8 cellular contexts compared by ENCODE assay signal in genomic region chr11:119341222-119342022, GRCh38. TPM values are rescaled to one million over a fixed set of nuclear protein-coding genes. Genes with fewer than 3 reads are reported as not detected.
DNase-seq lines count a peak whose midpoint lies in the region; ATAC-seq and TF ChIP-seq lines count a peak whose summit lies in the region.
"Had no signal": no experiment of that assay in that cellular context is flagged by ENCODE, and none has a peak within 500 bp of the region (broad histone marks: within the 10 kb centered on the region; RNA-seq: fewer than 3 reads in every experiment).

No MANE protein-coding gene starts in this region.

- no peak for TF ChIP-seq POLR2A in right lobe of liver (IDR thresholded peaks at IDR 0.05)
- no peak for TF ChIP-seq POLR2A in upper lobe of left lung (IDR thresholded peaks at IDR 0.05)

- peaks cover 0 to 18% (median 7%) of the 10 kb centered on the region in 4 donors for H3K4me1 ChIP-seq in right lobe of liver
- peaks cover 37 to 52% (median 46%) of the 10 kb centered on the region in 4 donors for H3K4me1 ChIP-seq in upper lobe of left lung

- H3K4me3 Mint-ChIP-seq in activated naive CD8-positive, alpha-beta T cell treated with anti-CD3 and anti-CD28 coated beads, Interleukin-2, amount 10 ng/mL, durations not matched to agents 7 days and 5 days, result peak overlapping the region; percentile 7
- H3K4me3 Mint-ChIP-seq in activated naive CD8-positive, alpha-beta T cell treated with anti-CD3 and anti-CD28 coated beads, Interleukin-2, amount 50 U/mL, for 24 hours, result no peak overlapping the region

- TF ChIP-seq EP300 in upper lobe of left lung (IDR thresholded peaks at IDR 0.05), result no peak

- no peak for DNase-seq in activated naive CD8-positive, alpha-beta T cell treated with anti-CD3 and anti-CD28 coated beads, Interleukin-2, amount 10 ng/mL, durations not matched to agents 7 days and 5 days
- DNase-seq in activated naive CD8-positive, alpha-beta T cell treated with anti-CD3 and anti-CD28 coated beads, Interleukin-2, amount 50 U/mL, for 24 hours, result no peak
- peak in 1 of 3 donors; percentile 43 for DNase-seq in right lobe of liver
- peak in 1 of 2 donors; percentile 60 for DNase-seq in upper lobe of left lung
- no peak for DNase-seq in NCI-H146 (lab: John Stamatoyannopoulos, UW)
- DNase-seq: activated CD4-positive, alpha-beta T cell treated with anti-CD3 and anti-CD28 coated beads, Interleukin-2, amount 50 U/mL, for 48 hours; kidney glomerular epithelial cell had no signal

- H3K4me3 ChIP-seq in right lobe of liver (no peak overlapping the region), upper lobe of left lung (peak overlapping the region in 2 of 4 donors; percentile 65)

- peaks cover 4% of the 10 kb centered on the region for H3K36me3 Mint-ChIP-seq in activated naive CD8-positive, alpha-beta T cell treated with anti-CD3 and anti-CD28 coated beads, Interleukin-2, amount 10 ng/mL, durations not matched to agents 7 days and 5 days
- no peaks in the 10 kb centered on the region for H3K36me3 Mint-ChIP-seq in activated naive CD8-positive, alpha-beta T cell treated with anti-CD3 and anti-CD28 coated beads, Interleukin-2, amount 50 U/mL, for 24 hours (ENCODE audit: low read depth)

- no peaks in the 10 kb centered on the region for H3K27me3 ChIP-seq in right lobe of liver
- H3K27me3 ChIP-seq in upper lobe of left lung, result peaks cover 0 to 17% (median 8%) of the 10 kb centered on the region in 4 donors

- no peak for ATAC-seq in activated naive CD8-positive, alpha-beta T cell treated with anti-CD3 and anti-CD28 coated beads, Interleukin-2, amount 10 ng/mL, durations not matched to agents 7 days and 5 days (ENCODE audit: low read depth)
- no peak for ATAC-seq in activated naive CD8-positive, alpha-beta T cell treated with anti-CD3 and anti-CD28 coated beads, Interleukin-2, amount 50 U/mL, for 24 hours
- ATAC-seq in right lobe of liver (peak in 1 of 4 donors; percentile 3), upper lobe of left lung (ENCODE audit: low FRiP score in 2 of 2) (no peak), GM21528 (IDR thresholded peaks at IDR 0.05; ENCODE audit: low FRiP score, unreplicated experiment) (no peak)

- POLR2A ChIA-PET in activated naive CD8-positive, alpha-beta T cell treated with anti-CD3 and anti-CD28 coated beads, Interleukin-2, amount 10 ng/mL, durations not matched to agents 7 days and 5 days (lab: Charles Lee), result interaction anchor here (0.8 kb wide), 1 partner anchor 18 kb away, joined by 3 read pairs; no protein-coding TSS in a partner anchor

- H3K36me3 ChIP-seq in right lobe of liver, result no peaks in the 10 kb centered on the region
- peaks cover 0 to 4% (median 1%) of the 10 kb centered on the region in 4 donors for H3K36me3 ChIP-seq in upper lobe of left lung

- peak overlapping the region; percentile 70 to 89 (median 76) for H3K27ac ChIP-seq in right lobe of liver
- peak overlapping the region; percentile 91 to 96 (median 92) for H3K27ac ChIP-seq in upper lobe of left lung

- no peak overlapping the region for H3K27ac Mint-ChIP-seq in activated naive CD8-positive, alpha-beta T cell treated with anti-CD3 and anti-CD28 coated beads, Interleukin-2, amount 10 ng/mL, durations not matched to agents 7 days and 5 days
- H3K27ac Mint-ChIP-seq in activated naive CD8-positive, alpha-beta T cell treated with anti-CD3 and anti-CD28 coated beads, Interleukin-2, amount 50 U/mL, for 24 hours, result no peak overlapping the region

- TF ChIP-seq CTCF in right lobe of liver (IDR thresholded peaks at IDR 0.05) (no peak), upper lobe of left lung (IDR thresholded peaks at IDR 0.05) (no peak)

- H3K9me3 ChIP-seq in right lobe of liver, result no peaks in the 10 kb centered on the region
- no peaks in the 10 kb centered on the region for H3K9me3 ChIP-seq in upper lobe of left lung

- H3K27me3 Mint-ChIP-seq in activated naive CD8-positive, alpha-beta T cell treated with anti-CD3 and anti-CD28 coated beads, Interleukin-2, amount 10 ng/mL, durations not matched to agents 7 days and 5 days, result peaks cover 31% of the 10 kb centered on the region
- peaks cover 31% of the 10 kb centered on the region for H3K27me3 Mint-ChIP-seq in activated naive CD8-positive, alpha-beta T cell treated with anti-CD3 and anti-CD28 coated beads, Interleukin-2, amount 50 U/mL, for 24 hours

- intact Hi-C loops in right lobe of liver (cut with DNase I), result no loop called here

- H3K9me3 Mint-ChIP-seq in activated naive CD8-positive, alpha-beta T cell treated with anti-CD3 and anti-CD28 coated beads, Interleukin-2, amount 10 ng/mL, durations not matched to agents 7 days and 5 days, result no peaks in the 10 kb centered on the region
- H3K9me3 Mint-ChIP-seq in activated naive CD8-positive, alpha-beta T cell treated with anti-CD3 and anti-CD28 coated beads, Interleukin-2, amount 50 U/mL, for 24 hours, result no peaks in the 10 kb centered on the region

- H3K4me1 Mint-ChIP-seq in activated naive CD8-positive, alpha-beta T cell treated with anti-CD3 and anti-CD28 coated beads, Interleukin-2, amount 10 ng/mL, durations not matched to agents 7 days and 5 days, result peaks cover 12% of the 10 kb centered on the region
- peaks cover 16% of the 10 kb centered on the region for H3K4me1 Mint-ChIP-seq in activated naive CD8-positive, alpha-beta T cell treated with anti-CD3 and anti-CD28 coated beads, Interleukin-2, amount 50 U/mL, for 24 hours

- 45% methylated on average over 7 of the region's 16 CpGs for WGBS in right lobe of liver (ENCODE audit: insufficient coverage, low coverage, low lambda C conversion rate, missing lambda C conversion rate)
- WGBS in upper lobe of left lung, 2 donors, result 27 to 34% methylated on average over 4 to 12 of the region's 16 CpGs

RNA-seq across cellular contexts. Expression of gene C1QTNF5, which starts 0.7 kb away (rescaled TPM):
- total RNA-seq in activated naive CD8-positive, alpha-beta T cell treated with anti-CD3 and anti-CD28 coated beads, Interleukin-2, amount 10 ng/mL, durations not matched to agents 7 days and 5 days, result not detected
- total RNA-seq in right lobe of liver (1 to 10 TPM; 2.8 to 6.3 (median 4.8) TPM), upper lobe of left lung (10 to 100 TPM; 10.5 to 57.2 (median 26.4) TPM)

RNA-seq across cellular contexts. Expression of gene MFRP, which starts 5.1 kb away (rescaled TPM):
- not detected for total RNA-seq in activated naive CD8-positive, alpha-beta T cell treated with anti-CD3 and anti-CD28 coated beads, Interleukin-2, amount 10 ng/mL, durations not matched to agents 7 days and 5 days
- total RNA-seq in right lobe of liver (not detected), upper lobe of left lung (not detected)

RNA-seq across cellular contexts. Expression of gene RNF26, which starts 7.1 kb away (rescaled TPM):
- 10 to 100 TPM; 32.2 to 32.9 TPM for total RNA-seq in activated naive CD8-positive, alpha-beta T cell treated with anti-CD3 and anti-CD28 coated beads, Interleukin-2, amount 10 ng/mL, durations not matched to agents 7 days and 5 days
- total RNA-seq in right lobe of liver (10 to 100 TPM; 12.9 to 18.1 (median 15.1) TPM), upper lobe of left lung (10 to 100 TPM in 5 of 6 donors, 1 to 10 TPM in 1; 5.2 to 25.5 (median 14.8) TPM)

RNA-seq across cellular contexts. Expression of gene MCAM, which starts 24.5 kb away (rescaled TPM):
- 1 to 10 TPM; 2.4 to 2.9 TPM for total RNA-seq in activated naive CD8-positive, alpha-beta T cell treated with anti-CD3 and anti-CD28 coated beads, Interleukin-2, amount 10 ng/mL, durations not matched to agents 7 days and 5 days
- total RNA-seq in right lobe of liver (10 to 100 TPM in 4 of 6 experiments, 1 to 10 TPM in 2; 1.8 to 28.7 (median 12.5) TPM), upper lobe of left lung (100 to 1,000 TPM in 3 of 6 donors, 10 to 100 TPM in 3; 39.8 to 222 (median 76.5) TPM)

RNA-seq across cellular contexts. Expression of gene USP2, which starts 40.1 kb away (rescaled TPM):
- total RNA-seq in activated naive CD8-positive, alpha-beta T cell treated with anti-CD3 and anti-CD28 coated beads, Interleukin-2, amount 10 ng/mL, durations not matched to agents 7 days and 5 days, result under 1 TPM; 0.62 to 0.83 TPM
- total RNA-seq in right lobe of liver (10 to 100 TPM in 2 of 6 experiments, 1 to 10 TPM in 4; 1.3 to 25.9 (median 4.6) TPM), upper lobe of left lung (1 to 10 TPM; 1.7 to 5.0 (median 3.0) TPM)
